24 cellular contexts compared by ENCODE assay signal in the genomic region with DNA sequence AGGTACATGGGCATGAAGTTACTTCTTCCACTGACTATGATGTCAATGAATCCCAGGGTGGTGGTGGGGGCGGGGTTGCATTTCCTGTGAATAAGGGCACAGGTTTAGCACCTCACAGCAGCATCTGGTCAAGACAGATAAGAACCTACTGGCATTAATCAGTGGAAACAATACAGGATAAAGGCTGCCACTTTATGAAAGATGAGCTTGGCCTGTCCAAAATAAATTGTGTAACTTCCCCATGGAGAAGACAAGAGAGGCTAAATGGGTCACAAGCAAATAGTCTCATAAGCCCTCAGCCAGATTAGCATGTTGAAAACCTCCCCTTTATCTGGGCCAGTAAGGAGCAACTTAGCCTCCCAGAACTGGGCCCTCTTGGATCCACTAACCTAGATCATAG. TPM values are rescaled to one million over a fixed set of nuclear protein-coding genes. Genes with fewer than 3 reads are reported as not detected.
DNase-seq lines count a peak whose midpoint lies in the region; ATAC-seq and TF ChIP-seq lines count a peak whose summit lies in the region.
"Had no signal": no experiment of that assay in that cellular context is flagged by ENCODE, and none has a peak within 500 bp of the region (broad histone marks: within the 10 kb centered on the region; RNA-seq: fewer than 3 reads in every experiment).

No MANE protein-coding gene starts in this region.

- no peak overlapping the region for H3K4me3 ChIP-seq in testis
- H3K4me3 ChIP-seq: A549, SJCRH30 had no signal

- TF ChIP-seq CTCF in testis (IDR thresholded peaks at IDR 0.05) = no peak

- H3K36me3 Mint-ChIP-seq in activated naive CD8-positive, alpha-beta T cell treated with anti-CD3 and anti-CD28 coated beads, Interleukin-2, amount 50 U/mL, for 24 hours (ENCODE audit: low read depth) = no peaks in the 10 kb centered on the region
- peaks cover 2% of the 10 kb centered on the region for H3K36me3 Mint-ChIP-seq in activated naive CD8-positive, alpha-beta T cell treated with anti-CD3 and anti-CD28 coated beads for 36 hours
- H3K36me3 Mint-ChIP-seq: CD14-positive monocyte had no signal

- WGBS in testis, 2 donors = 0 to 56% methylated on average over 1 of the region's 1 CpG

- no peak overlapping the region for H3K27ac Mint-ChIP-seq in activated naive CD8-positive, alpha-beta T cell treated with anti-CD3 and anti-CD28 coated beads, Interleukin-2, amount 50 U/mL, for 24 hours
- H3K27ac Mint-ChIP-seq in activated naive CD8-positive, alpha-beta T cell treated with anti-CD3 and anti-CD28 coated beads for 36 hours = no peak overlapping the region
- H3K27ac Mint-ChIP-seq: B cell, CD14-positive monocyte had no signal

- no peaks in the 10 kb centered on the region for H3K4me1 ChIP-seq in testis

- no peak overlapping the region for H3K27ac ChIP-seq in testis
- H3K27ac ChIP-seq: A549, SJCRH30 had no signal

- no peaks in the 10 kb centered on the region for H3K27me3 Mint-ChIP-seq in activated naive CD8-positive, alpha-beta T cell treated with anti-CD3 and anti-CD28 coated beads, Interleukin-2, amount 50 U/mL, for 24 hours
- no peaks in the 10 kb centered on the region for H3K27me3 Mint-ChIP-seq in activated naive CD8-positive, alpha-beta T cell treated with anti-CD3 and anti-CD28 coated beads for 36 hours

- TF ChIP-seq POLR2A in testis (IDR thresholded peaks at IDR 0.05) = no peak

- intact Hi-C loops in testis (cut with DNase I; ENCODE audit: low total_unique reads) = no loop called here

- peaks cover 24% of the 10 kb centered on the region for H3K4me1 Mint-ChIP-seq in activated naive CD8-positive, alpha-beta T cell treated with anti-CD3 and anti-CD28 coated beads, Interleukin-2, amount 50 U/mL, for 24 hours
- H3K4me1 Mint-ChIP-seq in activated naive CD8-positive, alpha-beta T cell treated with anti-CD3 and anti-CD28 coated beads for 36 hours = peaks cover 26% of the 10 kb centered on the region
- H3K4me1 Mint-ChIP-seq: B cell had no signal

- H3K9me3 Mint-ChIP-seq in activated naive CD8-positive, alpha-beta T cell treated with anti-CD3 and anti-CD28 coated beads, Interleukin-2, amount 50 U/mL, for 24 hours = peaks cover 14% of the 10 kb centered on the region
- peaks cover 11% of the 10 kb centered on the region for H3K9me3 Mint-ChIP-seq in activated naive CD8-positive, alpha-beta T cell treated with anti-CD3 and anti-CD28 coated beads for 36 hours

- peak; percentile 47 for ATAC-seq in activated naive CD8-positive, alpha-beta T cell treated with anti-CD3 and anti-CD28 coated beads, Interleukin-2, amount 50 U/mL, for 24 hours
- ATAC-seq in HG03342 (IDR thresholded peaks at IDR 0.05; ENCODE audit: unreplicated experiment) = no peak
- ATAC-seq: A549 had no signal

- H3K27me3 ChIP-seq in testis = no peaks in the 10 kb centered on the region
- H3K27me3 ChIP-seq: SJCRH30 had no signal

- H3K9me3 ChIP-seq in testis = no peaks in the 10 kb centered on the region
- H3K9me3 ChIP-seq: A549, SJCRH30 had no signal

- no peak overlapping the region for H3K4me3 Mint-ChIP-seq in activated naive CD8-positive, alpha-beta T cell treated with anti-CD3 and anti-CD28 coated beads, Interleukin-2, amount 50 U/mL, for 24 hours
- no peak overlapping the region for H3K4me3 Mint-ChIP-seq in activated naive CD8-positive, alpha-beta T cell treated with anti-CD3 and anti-CD28 coated beads for 36 hours
- H3K4me3 Mint-ChIP-seq: B cell, CD14-positive monocyte had no signal

- DNase-seq in activated naive CD8-positive, alpha-beta T cell treated with anti-CD3 and anti-CD28 coated beads, Interleukin-2, amount 50 U/mL, for 24 hours = no peak
- DNase-seq in activated naive CD8-positive, alpha-beta T cell treated with anti-CD3 and anti-CD28 coated beads for 36 hours = no peak
- DNase-seq in UCSD-AML1 (lab: John Stamatoyannopoulos, UW; ENCODE audit: unreplicated experiment) = peak; percentile 28
- peak; percentile 50 to 87 for DNase-seq in dermis microvascular lymphatic vessel endothelial cell (ENCODE audit: low read depth in 2 of 2)
- DNase-seq in iris pigment epithelial cell (ENCODE audit: low read depth) = peak; percentile 19
- no peak for DNase-seq in inferior parietal cortex (ENCODE audit: extremely low spot score)
- no peak for DNase-seq in testis
- DNase-seq: COR-L47, DMS79 treated with DMSO at 0.1 percent for 48 hours, H7, Kasumi-1, NCI-H1694, NCI-H2081, NCI-H2171, NCI-H345, NCI-H524, NCI-H82, SJCRH30 had no signal

- H3K36me3 ChIP-seq in testis (ENCODE audit: low read depth, missing control alignments) = no peaks in the 10 kb centered on the region
- H3K36me3 ChIP-seq: SJCRH30 had no signal

RNA-seq across cellular contexts. Expression of gene PLSCR2, which starts 27.4 kb away (rescaled TPM):
- total RNA-seq in activated naive CD8-positive, alpha-beta T cell treated with anti-CD3 and anti-CD28 coated beads for 36 hours = not detected
- total RNA-seq in dermis microvascular lymphatic vessel endothelial cell = 0.13 TPM in 1 of 2 replicates, not detected in the other
- 1 to 10 TPM; 6.5 to 9.4 TPM for total RNA-seq in testis
- 34.8 TPM for polyA plus RNA-seq in testis (ENCODE audit: insufficient read depth, low read depth, low replicate concordance)
- total RNA-seq: MCF 10A, OCI-LY7, SJCRH30 had no signal
- polyA plus RNA-seq: CD14-positive monocyte had no signal

RNA-seq across cellular contexts. Expression of gene PLSCR1, which starts 47.7 kb away (rescaled TPM):
- 10 to 100 TPM; 85.2 to 86.5 TPM for total RNA-seq in activated naive CD8-positive, alpha-beta T cell treated with anti-CD3 and anti-CD28 coated beads for 36 hours
- total RNA-seq in dermis microvascular lymphatic vessel endothelial cell (56.4 and 123 TPM in 2 replicates), testis (10 to 100 TPM; 46.9 to 83.4 TPM)
- 32.1 TPM for polyA plus RNA-seq in testis (ENCODE audit: insufficient read depth, low read depth, low replicate concordance)

Comparison
In these comparisons a context has a peak if more than half of its experiments do, and no peak if none do; other contexts are left out.
1. DNase-seq: peak in UCSD-AML1 (single experiment), dermis microvascular lymphatic vessel endothelial cell (2 of 2) and iris pigment epithelial cell (single experiment); none in activated naive CD8-positive, alpha-beta T cell treated with anti-CD3 and anti-CD28 coated beads, Interleukin-2, amount 50 U/mL, for 24 hours (single experiment), activated naive CD8-positive, alpha-beta T cell treated with anti-CD3 and anti-CD28 coated beads for 36 hours (single experiment), inferior parietal cortex (single experiment) and testis (single experiment).